Comparison of ENCODE assay signal across 8 cellular contexts in the genomic region with DNA sequence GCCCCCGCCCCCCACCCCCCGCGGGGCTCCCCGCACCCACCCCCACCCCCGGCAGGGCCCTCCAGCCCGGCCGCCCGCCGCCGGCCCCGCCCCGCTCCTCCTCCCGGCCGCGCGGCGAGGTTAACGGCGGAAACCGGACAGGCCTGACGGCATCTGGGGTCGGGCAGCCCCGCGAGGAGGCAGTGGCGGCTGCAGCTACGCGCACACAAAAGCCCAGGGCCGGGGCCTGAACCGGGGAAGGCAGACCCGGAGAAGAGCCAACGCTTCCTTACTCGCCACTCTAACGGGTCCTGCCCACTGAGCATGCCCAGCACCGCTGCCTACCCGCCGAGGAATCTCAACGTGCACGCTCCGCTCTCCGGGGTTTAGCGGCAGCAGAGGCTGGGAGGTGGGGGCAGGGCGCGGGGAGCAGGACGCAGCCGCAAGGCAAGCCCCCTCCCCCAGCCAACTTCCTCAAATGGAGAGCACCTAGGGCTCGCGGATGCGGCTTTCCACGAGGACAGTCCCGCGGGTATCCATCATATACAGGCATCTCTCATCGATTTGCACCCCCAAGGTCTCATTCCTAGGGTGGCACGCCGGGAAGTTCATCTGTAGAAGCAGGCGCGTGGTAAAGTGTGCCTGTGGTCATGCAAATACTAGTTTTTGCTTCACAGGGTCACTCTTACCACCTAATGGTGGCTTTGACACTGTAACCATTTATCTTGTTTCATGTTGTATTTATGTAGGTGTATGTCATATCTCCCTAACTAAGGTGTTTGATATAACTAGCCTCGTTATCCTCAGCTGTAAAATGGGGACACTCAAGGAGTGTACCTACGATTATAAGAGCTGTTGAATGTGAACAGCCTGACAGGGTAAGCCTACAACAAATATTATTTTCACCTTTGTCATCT. TPM values are rescaled to one million over a fixed set of nuclear protein-coding genes. Genes with fewer than 3 reads are reported as not detected.
DNase-seq lines count a peak whose midpoint lies in the region; ATAC-seq and TF ChIP-seq lines count a peak whose summit lies in the region.

A gene (minus strand): TSS at position 339 of the 896 bp plus-strand sequence. CDS start 761 bp downstream, outside the sequence.

- peak; percentile 60 for ATAC-seq in HG02678 (IDR thresholded peaks at IDR 0.05; ENCODE audit: unreplicated experiment)

- H3K4me3 Mint-ChIP-seq in activated naive CD8-positive, alpha-beta T cell = peak within 1 kb of the TSS; percentile 90
- peak within 1 kb of the TSS; percentile 93 for H3K4me3 Mint-ChIP-seq in glutamatergic neuron (ENCODE audit: unreplicated experiment)

- peaks cover 38% of the 10 kb centered on the region for H3K4me1 Mint-ChIP-seq in activated naive CD8-positive, alpha-beta T cell (ENCODE audit: low read depth)
- peaks cover 3% of the 10 kb centered on the region for H3K4me1 Mint-ChIP-seq in glutamatergic neuron (ENCODE audit: low read depth, unreplicated experiment)

- H3K4me2 ChIP-seq in osteoblast (ENCODE audit: insufficient read depth, low read length) = peak within 1 kb of the TSS; percentile 97

- H4K20me1 ChIP-seq in osteoblast (ENCODE audit: insufficient read depth, low read length) = peaks cover 26% of the 10 kb centered on the region

- DNase-seq in NCI-H1105 treated with DMSO at 0.1 percent for 48 hours (lab: John Stamatoyannopoulos, UW) (peak; percentile 87), SKM-1 treated with dmso at 0.1 percent for 144 hours (lab: John Stamatoyannopoulos, UW; ENCODE audit: unreplicated experiment) (peak; percentile 92), glutamatergic neuron (peak; percentile 96), osteoblast (ENCODE audit: insufficient read length, low spot score, missing footprints) (peak; percentile 99), testis (peak; percentile 94)

- H3K27me3 ChIP-seq in osteoblast (ENCODE audit: insufficient read depth, low read length) = no peaks in the 10 kb centered on the region
- no peaks in the 10 kb centered on the region for H3K27me3 ChIP-seq in testis

- H3K36me3 ChIP-seq in osteoblast (ENCODE audit: insufficient read depth, low read length) = peaks cover 2% of the 10 kb centered on the region
- no peaks in the 10 kb centered on the region for H3K36me3 ChIP-seq in testis (ENCODE audit: low read depth, missing control alignments)

- peaks cover 4% of the 10 kb centered on the region for H3K36me3 Mint-ChIP-seq in activated naive CD8-positive, alpha-beta T cell
- H3K36me3 Mint-ChIP-seq in glutamatergic neuron (ENCODE audit: unreplicated experiment) = no peaks in the 10 kb centered on the region

- intact Hi-C loops in testis (cut with DNase I; ENCODE audit: low total_unique reads) = loop anchor here (10.0 kb wide), 1 partner anchor 54 kb away; a partner anchor contains a TSS

- peak within 1 kb of the TSS; percentile 95 for H2AFZ ChIP-seq in osteoblast (ENCODE audit: low read length)

- H3K9me3 Mint-ChIP-seq in activated naive CD8-positive, alpha-beta T cell (ENCODE audit: low read depth) = no peaks in the 10 kb centered on the region
- H3K9me3 Mint-ChIP-seq in glutamatergic neuron (ENCODE audit: unreplicated experiment) = peaks cover 8% of the 10 kb centered on the region

- peak within 1 kb of the TSS; percentile 95 for H3K27ac Mint-ChIP-seq in activated naive CD8-positive, alpha-beta T cell
- peak within 1 kb of the TSS; percentile 93 for H3K27ac Mint-ChIP-seq in glutamatergic neuron (ENCODE audit: unreplicated experiment)

- TF ChIP-seq CTCF in GM12872 (IDR thresholded peaks at IDR 0.05; ENCODE audit: insufficient read depth, low read depth, low read length) = 0 out of 3 replicates have a peak, but pooled peaks have one; percentile 2
- no peak for TF ChIP-seq CTCF in glutamatergic neuron (IDR thresholded peaks at IDR 0.05; ENCODE audit: partially characterized antibody, unreplicated experiment)
- no peak for TF ChIP-seq CTCF in osteoblast (IDR thresholded peaks at IDR 0.05; ENCODE audit: extremely low read depth, low read depth, low read length)
- peak in 1 of 3 experiments; percentile 5 for TF ChIP-seq CTCF in testis (IDR thresholded peaks at IDR 0.05)

- no peaks in the 10 kb centered on the region for H3K9me3 ChIP-seq in osteoblast (ENCODE audit: low read depth, low read length)
- no peaks in the 10 kb centered on the region for H3K9me3 ChIP-seq in testis

- H3K27me3 Mint-ChIP-seq in activated naive CD8-positive, alpha-beta T cell = no peaks in the 10 kb centered on the region
- peaks cover 8% of the 10 kb centered on the region for H3K27me3 Mint-ChIP-seq in glutamatergic neuron (ENCODE audit: unreplicated experiment)

- H3K4me3 ChIP-seq in osteoblast (ENCODE audit: insufficient read depth, low read length) (peak within 1 kb of the TSS; percentile 90), testis (peak within 1 kb of the TSS; percentile 77 to 80)

- H3K27ac ChIP-seq in osteoblast (ENCODE audit: low read depth, low read length) (peak within 1 kb of the TSS; percentile 74), testis (peak within 1 kb of the TSS; percentile 90 to 93)

- H3K4me1 ChIP-seq in osteoblast (ENCODE audit: insufficient read depth, low read length) = peaks cover 10% of the 10 kb centered on the region
- H3K4me1 ChIP-seq in testis = peaks cover 18% of the 10 kb centered on the region

- peaks cover 39% of the 10 kb centered on the region for H3K79me2 ChIP-seq in osteoblast (ENCODE audit: insufficient read depth, low read length)

- TF ChIP-seq POLR2A in testis (IDR thresholded peaks at IDR 0.05) = no peak

- WGBS in testis, 2 donors = 1% methylated on average over 21 to 35 of the region's 58 CpGs

RNA-seq across cellular contexts. Expression of the gene that starts here (rescaled TPM):
- 48.8 TPM for total RNA-seq in glutamatergic neuron (ENCODE audit: unreplicated experiment)
- 35.1 and 37.6 TPM in 2 replicates for total RNA-seq in osteoblast
- 10 to 100 TPM; 59.9 to 61.1 TPM for total RNA-seq in testis
- polyA plus RNA-seq in testis (ENCODE audit: insufficient read depth, low read depth, low replicate concordance) = 167 TPM

Comparison
In these comparisons a context has a peak if more than half of its experiments do, and no peak if none do; other contexts are left out.
1. Peak in every context shown above with its lines: DNase-seq, ATAC-seq, H3K4me3 ChIP-seq and H3K27ac ChIP-seq.